ENCODE assay signal across 28 cellular contexts in genomic region chr10:77204171-77204570, GRCh38.
"Had no signal": no experiment of that assay in that cellular context is flagged by ENCODE, and none has a peak within 500 bp of the region (broad histone marks: within the 10 kb centered on the region; RNA-seq: fewer than 3 reads in every experiment).

No MANE protein-coding gene starts in this region.

- H3K4me3 ChIP-seq: dorsolateral prefrontal cortex, esophagus squamous epithelium, lung, mucosa of descending colon, pancreas, right lobe of liver, smooth muscle cell, suprapubic skin had no signal

- H3K27ac Mint-ChIP-seq: immature natural killer cell; memory B cell; mesothelial cell of epicardium; natural killer cell treated with Interleukin-12 subunit alpha and Interleukin-12 subunit beta and Interleukin-15 and Interleukin-18, amount 100 ng/mL, for 72 hours; stimulated activated naive CD8-positive, alpha-beta T cell treated with anti-CD3 and anti-CD28 coated beads, Interleukin-15, amount 100 ng/mL, for 72 hours; type B pancreatic cell had no signal

- H3K36me3 Mint-ChIP-seq: immature natural killer cell; memory B cell; naive B cell; natural killer cell treated with Interleukin-12 subunit alpha and Interleukin-12 subunit beta and Interleukin-15 and Interleukin-18, amount 100 ng/mL, for 72 hours; type B pancreatic cell had no signal

- H3K4me3 Mint-ChIP-seq: immature natural killer cell; memory B cell; mesothelial cell of epicardium; natural killer cell treated with Interleukin-12 subunit alpha and Interleukin-12 subunit beta and Interleukin-15 and Interleukin-18, amount 100 ng/mL, for 72 hours; neural crest cell; stimulated activated naive CD8-positive, alpha-beta T cell treated with anti-CD3 and anti-CD28 coated beads, Interleukin-15, amount 100 ng/mL, for 72 hours; type B pancreatic cell had no signal

- H3K27ac ChIP-seq: dorsolateral prefrontal cortex, epithelial cell of prostate, esophagus squamous epithelium, neutrophil, pancreas, right lobe of liver, suprapubic skin had no signal

- H3K27me3 ChIP-seq: pancreas, right lobe of liver had no signal

- H3K4me1 ChIP-seq: esophagus squamous epithelium, pancreas, right lobe of liver, suprapubic skin had no signal

- H3K9me3 ChIP-seq: mucosa of descending colon, neutrophil, pancreas, right lobe of liver, suprapubic skin had no signal

- H3K36me3 ChIP-seq: esophagus squamous epithelium, neutrophil, pancreas, right lobe of liver, suprapubic skin had no signal

- H3K9me3 Mint-ChIP-seq: memory B cell; natural killer cell treated with Interleukin-12 subunit alpha and Interleukin-12 subunit beta and Interleukin-15 and Interleukin-18, amount 100 ng/mL, for 72 hours had no signal

- H3K4me2 ChIP-seq: smooth muscle cell had no signal

- H3K4me1 Mint-ChIP-seq: immature natural killer cell; memory B cell; naive B cell; neural crest cell; stimulated activated naive CD8-positive, alpha-beta T cell treated with anti-CD3 and anti-CD28 coated beads, Interleukin-15, amount 100 ng/mL, for 72 hours had no signal

- DNase-seq: cerebellar nuclear complex; dorsolateral prefrontal cortex; effector CD4-positive, alpha-beta T cell; esophagus squamous epithelium; hypothalamus; immature natural killer cell; islet precursor cell; kidney glomerular epithelial cell; mucosa of descending colon; naive B cell; pancreas; right lobe of liver; stimulated activated CD4-positive, alpha-beta T cell treated with anti-CD3 and anti-CD28 coated beads, Interleukin-12 subunit alpha, Interleukin-12 subunit beta, amount 100 ng/mL, for 4 hours; stimulated activated CD4-positive, alpha-beta T cell treated with anti-CD3 and anti-CD28 coated beads, Interleukin-1b, Interleukin-23, amount 100 ng/mL, for 48 hours; stimulated activated CD4-positive, alpha-beta T cell treated with anti-CD3 and anti-CD28 coated beads, Interleukin-4, amount 100 ng/mL, for 1 hour; stimulated activated CD8-positive, alpha-beta memory T cell treated with anti-CD3 and anti-CD28 coated beads, Interleukin-4, amount 100 ng/mL, for 48 hours; stimulated activated naive CD4-positive, alpha-beta T cell; stimulated activated naive CD8-positive, alpha-beta T cell treated with anti-CD3 and anti-CD28 coated beads, Interleukin-15, amount 100 ng/mL, for 72 hours had no signal
